22 cellular contexts compared by ENCODE assay signal in the genomic region with DNA sequence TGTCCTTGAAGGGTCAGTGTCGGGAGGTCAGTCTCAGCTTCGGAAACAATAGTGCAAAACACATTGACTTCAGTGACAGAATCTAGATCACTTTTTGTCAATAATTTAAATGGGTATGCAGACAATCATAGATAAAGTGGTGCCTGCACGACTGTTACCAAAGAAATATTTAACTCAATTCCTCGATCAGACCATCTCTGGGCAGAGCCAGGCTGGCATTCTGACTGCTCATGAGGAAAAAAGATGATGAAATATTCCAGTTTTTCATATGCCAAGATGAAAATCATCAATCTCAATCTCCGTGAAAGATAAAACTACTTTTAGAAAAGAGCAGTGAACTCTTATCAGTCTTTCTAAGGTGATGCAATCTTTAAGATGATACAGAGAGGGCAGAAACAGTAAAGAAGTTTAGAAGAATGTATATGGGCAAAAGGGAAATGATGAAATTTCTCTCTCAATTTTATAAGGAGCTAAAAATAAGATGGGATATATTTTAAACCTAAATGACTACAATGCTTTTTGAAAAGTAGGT.
"Had no signal": no experiment of that assay in that cellular context is flagged by ENCODE, and none has a peak within 500 bp of the region (broad histone marks: within the 10 kb centered on the region; RNA-seq: fewer than 3 reads in every experiment).

No MANE protein-coding gene starts in this region.

- H3K4me1 ChIP-seq: adrenal gland had no signal

- H3K36me3 Mint-ChIP-seq: activated naive CD8-positive, alpha-beta T cell treated with anti-CD3 and anti-CD28 coated beads, Interleukin-2, amount 10 ng/mL, durations not matched to agents 7 days and 5 days; T-cell had no signal

- H3K36me3 ChIP-seq: adrenal gland had no signal

- H3K27ac Mint-ChIP-seq: activated CD4-positive, alpha-beta memory T cell treated with anti-CD3 and anti-CD28 coated beads, Interleukin-2, amount 10 ng/mL, durations not matched to agents 7 days and 5 days; activated CD4-positive, alpha-beta T cell treated with anti-CD3 and anti-CD28 coated beads for 36 hours; activated naive CD8-positive, alpha-beta T cell treated with anti-CD3 and anti-CD28 coated beads, Interleukin-2, amount 10 ng/mL, durations not matched to agents 7 days and 5 days; T-cell had no signal

- H3K4me3 ChIP-seq: adrenal gland, PC-9 had no signal

- H3K27ac ChIP-seq: adrenal gland, PC-9, VCaP had no signal

- H3K9me3 ChIP-seq: adrenal gland had no signal

- H3K27me3 ChIP-seq: adrenal gland had no signal

- ATAC-seq: activated CD4-positive, alpha-beta T cell treated with anti-CD3 and anti-CD28 coated beads for 36 hours; T-cell had no signal

- H3K4me3 Mint-ChIP-seq: activated CD4-positive, alpha-beta memory T cell treated with anti-CD3 and anti-CD28 coated beads, Interleukin-2, amount 10 ng/mL, durations not matched to agents 7 days and 5 days; activated CD4-positive, alpha-beta T cell treated with anti-CD3 and anti-CD28 coated beads for 36 hours; activated naive CD8-positive, alpha-beta T cell treated with anti-CD3 and anti-CD28 coated beads, Interleukin-2, amount 10 ng/mL, durations not matched to agents 7 days and 5 days; T-cell had no signal

- H3K27me3 Mint-ChIP-seq: activated CD4-positive, alpha-beta memory T cell treated with anti-CD3 and anti-CD28 coated beads, Interleukin-2, amount 10 ng/mL, durations not matched to agents 7 days and 5 days; activated naive CD8-positive, alpha-beta T cell treated with anti-CD3 and anti-CD28 coated beads, Interleukin-2, amount 10 ng/mL, durations not matched to agents 7 days and 5 days had no signal

- H3K4me1 Mint-ChIP-seq: activated CD4-positive, alpha-beta memory T cell treated with anti-CD3 and anti-CD28 coated beads, Interleukin-2, amount 10 ng/mL, durations not matched to agents 7 days and 5 days; activated CD4-positive, alpha-beta T cell treated with anti-CD3 and anti-CD28 coated beads for 36 hours; activated naive CD8-positive, alpha-beta T cell treated with anti-CD3 and anti-CD28 coated beads, Interleukin-2, amount 10 ng/mL, durations not matched to agents 7 days and 5 days; T-cell had no signal

- H3K9me3 Mint-ChIP-seq: activated CD4-positive, alpha-beta memory T cell treated with anti-CD3 and anti-CD28 coated beads, Interleukin-2, amount 10 ng/mL, durations not matched to agents 7 days and 5 days; activated naive CD8-positive, alpha-beta T cell treated with anti-CD3 and anti-CD28 coated beads, Interleukin-2, amount 10 ng/mL, durations not matched to agents 7 days and 5 days; T-cell had no signal

- DNase-seq: activated CD4-positive, alpha-beta memory T cell treated with anti-CD3 and anti-CD28 coated beads, Interleukin-2, amount 10 ng/mL, durations not matched to agents 7 days and 5 days; activated CD4-positive, alpha-beta T cell treated with anti-CD3 and anti-CD28 coated beads for 36 hours; activated CD4-positive, alpha-beta T cell treated with anti-CD3 and anti-CD28 coated beads, Interleukin-2, amount 50 U/mL, for 1 hour; activated CD4-positive, CD25-positive, alpha-beta regulatory T cell; activated CD8-positive, alpha-beta memory T cell treated with anti-CD3 and anti-CD28 coated beads, Interleukin-2, amount 50 U/mL, for 48 hours; activated naive CD4-positive, alpha-beta T cell treated with anti-CD3 and anti-CD28 coated beads, Interleukin-2, amount 50 U/mL, for 16 hours; activated naive CD8-positive, alpha-beta T cell treated with anti-CD3 and anti-CD28 coated beads, Interleukin-2, amount 10 ng/mL, durations not matched to agents 7 days and 5 days; activated T-cell treated with anti-CD3 and anti-CD28 coated beads, Interleukin-2, amount 50 U/mL, for 1 hour; anterior cingulate cortex; central memory CD4-positive, alpha-beta T cell; Karpas-422; MM.1S; NCI-H1048; NCI-H2029; NCI-H2107; NCI-H524; PC-9; SIG-M5; T-cell; T-helper 2 cell had no signal
